1 cellular context compared by ENCODE assay signal in the genomic region with DNA sequence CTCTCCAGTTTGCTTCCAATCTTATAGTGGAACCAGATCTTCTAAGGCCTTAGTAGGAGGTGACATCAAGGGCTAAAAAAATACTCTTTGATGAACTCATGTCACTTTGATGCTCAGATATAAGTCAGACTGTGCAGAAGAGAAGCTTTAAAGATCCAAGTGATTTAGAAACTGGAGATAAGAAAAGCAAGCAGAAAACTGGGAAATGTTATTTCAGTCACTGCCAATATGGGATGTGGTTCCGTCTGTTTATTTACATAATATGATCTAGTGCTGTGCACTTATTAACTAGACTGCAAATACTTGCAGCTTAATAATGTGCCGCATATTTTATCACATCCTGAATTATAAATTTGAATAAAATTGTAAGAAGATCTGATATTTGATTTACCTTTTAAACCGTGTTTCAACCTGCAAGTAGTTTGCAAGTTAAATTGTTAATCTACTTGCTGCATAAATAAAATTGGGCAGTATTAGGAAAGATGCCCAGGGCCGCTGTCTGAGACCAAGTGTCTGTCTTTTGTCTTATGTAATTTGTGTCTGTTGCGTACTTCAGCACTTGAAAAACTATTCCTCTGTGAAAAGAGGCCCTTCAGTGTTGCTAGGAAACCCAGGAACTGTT.
TF ChIP-seq lines count a peak whose summit lies in the region.

No MANE protein-coding gene starts in this region.

TF ChIP-seq in HepG2, 621 proteins besides CTCF, POLR2A, EP300 and RAD21 (continued from another document and continues in another):
- no peak for TF ChIP-seq ZFYVE20 (CRISPR knock-in tag; IDR thresholded peaks at IDR 0.05; ENCODE audit: borderline replicate concordance, low read depth)
- TF ChIP-seq RXRB (CRISPR knock-in tag; IDR thresholded peaks at IDR 0.05; ENCODE audit: borderline replicate concordance): peak; percentile 89
- no peak; the same call in 1 of the 2 replicates for TF ChIP-seq ATF6 (CRISPR knock-in tag; conservative IDR thresholded peaks at IDR 0.05)
- TF ChIP-seq, protein P1, sequence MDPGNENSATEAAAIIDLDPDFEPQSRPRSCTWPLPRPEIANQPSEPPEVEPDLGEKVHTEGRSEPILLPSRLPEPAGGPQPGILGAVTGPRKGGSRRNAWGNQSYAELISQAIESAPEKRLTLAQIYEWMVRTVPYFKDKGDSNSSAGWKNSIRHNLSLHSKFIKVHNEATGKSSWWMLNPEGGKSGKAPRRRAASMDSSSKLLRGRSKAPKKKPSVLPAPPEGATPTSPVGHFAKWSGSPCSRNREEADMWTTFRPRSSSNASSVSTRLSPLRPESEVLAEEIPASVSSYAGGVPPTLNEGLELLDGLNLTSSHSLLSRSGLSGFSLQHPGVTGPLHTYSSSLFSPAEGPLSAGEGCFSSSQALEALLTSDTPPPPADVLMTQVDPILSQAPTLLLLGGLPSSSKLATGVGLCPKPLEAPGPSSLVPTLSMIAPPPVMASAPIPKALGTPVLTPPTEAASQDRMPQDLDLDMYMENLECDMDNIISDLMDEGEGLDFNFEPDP (CRISPR knock-in tag; conservative IDR thresholded peaks at IDR 0.05): no peak
- no peak for TF ChIP-seq NRL (CRISPR knock-in tag; IDR thresholded peaks at IDR 0.05; ENCODE audit: borderline replicate concordance)
- peak; percentile 89 for TF ChIP-seq TBX2 (CRISPR knock-in tag; IDR thresholded peaks at IDR 0.05; ENCODE audit: borderline replicate concordance)
- TF ChIP-seq GATA4 (IDR thresholded peaks at IDR 0.05; ENCODE audit: borderline replicate concordance, low read depth): peak; percentile 98
- TF ChIP-seq, protein P2, sequence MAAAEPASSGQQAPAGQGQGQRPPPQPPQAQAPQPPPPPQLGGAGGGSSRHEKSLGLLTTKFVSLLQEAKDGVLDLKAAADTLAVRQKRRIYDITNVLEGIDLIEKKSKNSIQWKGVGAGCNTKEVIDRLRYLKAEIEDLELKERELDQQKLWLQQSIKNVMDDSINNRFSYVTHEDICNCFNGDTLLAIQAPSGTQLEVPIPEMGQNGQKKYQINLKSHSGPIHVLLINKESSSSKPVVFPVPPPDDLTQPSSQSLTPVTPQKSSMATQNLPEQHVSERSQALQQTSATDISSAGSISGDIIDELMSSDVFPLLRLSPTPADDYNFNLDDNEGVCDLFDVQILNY (CRISPR knock-in tag; conservative IDR thresholded peaks at IDR 0.05): no peak
- peak; percentile 57; the same call in 1 of the 2 replicates for TF ChIP-seq ATF1 (CRISPR knock-in tag; IDR thresholded peaks at IDR 0.05)
- TF ChIP-seq PITX1 (CRISPR knock-in tag; IDR thresholded peaks at IDR 0.05): peak; percentile 90
- no peak for TF ChIP-seq ZNF251 (CRISPR knock-in tag; IDR thresholded peaks at IDR 0.05)
- no peak for TF ChIP-seq SMAD1 (CRISPR knock-in tag; IDR thresholded peaks at IDR 0.05; ENCODE audit: borderline replicate concordance, low read depth)
- TF ChIP-seq ASH2L (IDR thresholded peaks at IDR 0.05; ENCODE audit: insufficient read length, low read depth, low read length): peak; percentile 57
- no peak for TF ChIP-seq LCORL (IDR thresholded peaks at IDR 0.05)
- peak; percentile 59; the same call in 1 of the 2 replicates for TF ChIP-seq LCORL (CRISPR knock-in tag; IDR thresholded peaks at IDR 0.05)
- TF ChIP-seq MEIS2 (CRISPR knock-in tag; IDR thresholded peaks at IDR 0.05): peak; percentile 71; the same call in 1 of the 2 replicates
- TF ChIP-seq ZNF121 (CRISPR knock-in tag; IDR thresholded peaks at IDR 0.05): no peak
- TF ChIP-seq ZNF768 (CRISPR knock-in tag; IDR thresholded peaks at IDR 0.05): no peak
- no peak for TF ChIP-seq ZFP36 (IDR thresholded peaks at IDR 0.05; ENCODE audit: borderline replicate concordance, low read depth, low read length, partially characterized antibody)
- TF ChIP-seq ZMYM4 (CRISPR knock-in tag; IDR thresholded peaks at IDR 0.05): 0 out of 2 replicates have a peak, but pooled peaks have one; percentile 37
- no peak for TF ChIP-seq TRAFD1 (CRISPR knock-in tag; IDR thresholded peaks at IDR 0.05; ENCODE audit: borderline replicate concordance)
- TF ChIP-seq KMT2B (CRISPR knock-in tag; IDR thresholded peaks at IDR 0.05): no peak; the same call in 1 of the 2 replicates
- TF ChIP-seq, protein P3, sequence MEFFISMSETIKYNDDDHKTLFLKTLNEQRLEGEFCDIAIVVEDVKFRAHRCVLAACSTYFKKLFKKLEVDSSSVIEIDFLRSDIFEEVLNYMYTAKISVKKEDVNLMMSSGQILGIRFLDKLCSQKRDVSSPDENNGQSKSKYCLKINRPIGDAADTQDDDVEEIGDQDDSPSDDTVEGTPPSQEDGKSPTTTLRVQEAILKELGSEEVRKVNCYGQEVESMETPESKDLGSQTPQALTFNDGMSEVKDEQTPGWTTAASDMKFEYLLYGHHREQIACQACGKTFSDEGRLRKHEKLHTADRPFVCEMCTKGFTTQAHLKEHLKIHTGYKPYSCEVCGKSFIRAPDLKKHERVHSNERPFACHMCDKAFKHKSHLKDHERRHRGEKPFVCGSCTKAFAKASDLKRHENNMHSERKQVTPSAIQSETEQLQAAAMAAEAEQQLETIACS (CRISPR knock-in tag; IDR thresholded peaks at IDR 0.05): no peak
- TF ChIP-seq ZKSCAN5 (CRISPR knock-in tag; IDR thresholded peaks at IDR 0.05): peak; percentile 90
- no peak for TF ChIP-seq AHR (CRISPR knock-in tag; IDR thresholded peaks at IDR 0.05)
- TF ChIP-seq GABPA (IDR thresholded peaks at IDR 0.05; ENCODE audit: low read depth, low read length): no peak
- TF ChIP-seq GABPA (CRISPR knock-in tag; IDR thresholded peaks at IDR 0.05; ENCODE audit: low read depth): peak; percentile 44; the same call in 1 of the 2 replicates
- no peak for TF ChIP-seq ZNF83 (CRISPR knock-in tag; IDR thresholded peaks at IDR 0.05; ENCODE audit: borderline replicate concordance)
- TF ChIP-seq ZNF816 (CRISPR knock-in tag; IDR thresholded peaks at IDR 0.05; ENCODE audit: borderline replicate concordance): peak; percentile 44; the same call in 1 of the 2 replicates
- TF ChIP-seq HNRNPUL1 (IDR thresholded peaks at IDR 0.05; ENCODE audit: low read depth, low read length): peak; percentile 64; the same call in 1 of the 2 replicates
- TF ChIP-seq ARID3A (IDR thresholded peaks at IDR 0.05; ENCODE audit: low read depth, low read length): peak; percentile 94; the same call in 1 of the 2 replicates
- no peak; the same call in 1 of the 2 replicates for TF ChIP-seq ZNF7 (CRISPR knock-in tag; IDR thresholded peaks at IDR 0.05)
- TF ChIP-seq ISL2 (CRISPR knock-in tag; IDR thresholded peaks at IDR 0.05): peak; percentile 99
- peak; percentile 72; the same call in 1 of the 2 replicates for TF ChIP-seq THRA (CRISPR knock-in tag; IDR thresholded peaks at IDR 0.05; ENCODE audit: borderline replicate concordance)
- no peak for TF ChIP-seq ZNF33B (CRISPR knock-in tag; IDR thresholded peaks at IDR 0.05)
- TF ChIP-seq ZNF276 (CRISPR knock-in tag; IDR thresholded peaks at IDR 0.05; ENCODE audit: low read depth): no peak
- no peak for TF ChIP-seq TFDP2 (CRISPR knock-in tag; IDR thresholded peaks at IDR 0.05)
- TF ChIP-seq ZNF691 (CRISPR knock-in tag; IDR thresholded peaks at IDR 0.05; ENCODE audit: borderline replicate concordance, low read depth): no peak
- peak; percentile 99 for TF ChIP-seq ZNF503 (CRISPR knock-in tag; IDR thresholded peaks at IDR 0.05)
- TF ChIP-seq ZNF614 (CRISPR knock-in tag; IDR thresholded peaks at IDR 0.05; ENCODE audit: borderline replicate concordance): peak; percentile 51; the same call in 1 of the 2 replicates
